Comparison of ENCODE assay signal across 9 cellular contexts in genomic region chr16:57547524-57547923, GRCh38. TPM values are rescaled to one million over a fixed set of nuclear protein-coding genes. Genes with fewer than 3 reads are reported as not detected.
DNase-seq lines count a peak whose midpoint lies in the region; ATAC-seq, FAIRE-seq and TF ChIP-seq lines count a peak whose summit lies in the region.
"Not testable (repeated sequence)": the region's sequence is repeated elsewhere in the genome, so short reads cannot be mapped to it uniquely, and the experiment has no call there.
"Had no signal": no experiment of that assay in that cellular context is flagged by ENCODE, and none has a peak within 500 bp of the region (broad histone marks: within the 10 kb centered on the region; RNA-seq: fewer than 3 reads in every experiment).

No MANE protein-coding gene starts in this region.

- TF ChIP-seq EP300 in GM12878 (IDR thresholded peaks at IDR 0.05; ENCODE audit: borderline replicate concordance in 1 of 2, control insufficient read depth in 1 of 2, low read depth in 2 of 2, low read length in 2 of 2), result not testable (repeated sequence)

- not testable (repeated sequence) for H3K9ac ChIP-seq in GM12878 (ENCODE audit: control insufficient read depth, insufficient read depth, low read length); endodermal cell (ENCODE audit: extremely low read depth, low read length, poor library complexity, severe bottlenecking); kidney (ENCODE audit: low read length in 2 of 2)

- H3K4me3 ChIP-seq in GM12878; endodermal cell (ENCODE audit: low read length); kidney (ENCODE audit: low read length in 2 of 2): not testable (repeated sequence)

- not testable (repeated sequence) for H3K27me3 Mint-ChIP-seq in activated CD8-positive, alpha-beta memory T cell treated with anti-CD3 and anti-CD28 coated beads, Interleukin-2, amount 10 ng/mL, durations not matched to agents 7 days and 5 days; stimulated activated memory B cell treated with anti-CD40 and anti-IgM and Interleukin-4, amounts not matched to agents 10 μg/mL and 1 μg/mL and 100 μg/mL, for 72 hours
- H3K27me3 Mint-ChIP-seq in endodermal cell (ENCODE audit: insufficient read depth) (peaks cover 18% of the 10 kb centered on the region), osteocyte (ENCODE audit: unreplicated experiment) (peaks cover 50% of the 10 kb centered on the region)

- not testable (repeated sequence) for TF ChIP-seq POLR2A in GM12878 (IDR thresholded peaks at IDR 0.05; ENCODE audit: low read depth, low read length)

- peaks cover 66% of the 10 kb centered on the region for H3K4me1 Mint-ChIP-seq in activated CD8-positive, alpha-beta memory T cell treated with anti-CD3 and anti-CD28 coated beads, Interleukin-2, amount 10 ng/mL, durations not matched to agents 7 days and 5 days
- H3K4me1 Mint-ChIP-seq in endodermal cell; osteocyte (ENCODE audit: unreplicated experiment): not testable (repeated sequence)
- peaks cover 90% of the 10 kb centered on the region for H3K4me1 Mint-ChIP-seq in stimulated activated memory B cell treated with anti-CD40 and anti-IgM and Interleukin-4, amounts not matched to agents 10 μg/mL and 1 μg/mL and 100 μg/mL, for 72 hours

- TF ChIP-seq RAD21 in GM12878 (IDR thresholded peaks at IDR 0.05; ENCODE audit: insufficient read depth, low read depth, low read length), result not testable (repeated sequence)

- not testable (repeated sequence) for ATAC-seq in activated CD8-positive, alpha-beta memory T cell treated with anti-CD3 and anti-CD28 coated beads, Interleukin-2, amount 10 ng/mL, durations not matched to agents 7 days and 5 days; GM12878; stimulated activated memory B cell treated with anti-CD40 and anti-IgM and Interleukin-4, amounts not matched to agents 10 μg/mL and 1 μg/mL and 100 μg/mL, for 72 hours

- TF ChIP-seq CTCF in GM12878 (IDR thresholded peaks at IDR 0.05 in 2 of 3, conservative IDR thresholded peaks at IDR 0.05 in 1 of 3; ENCODE audit: control insufficient read depth in 2 of 3, extremely low read depth in 1 of 3, insufficient read depth in 1 of 3, low read depth in 3 of 3, low read length in 3 of 3); endodermal cell (conservative IDR thresholded peaks at IDR 0.05); kidney (IDR thresholded peaks at IDR 0.05; ENCODE audit: borderline replicate concordance, extremely low read depth, insufficient read depth); osteocyte (IDR thresholded peaks at IDR 0.05): not testable (repeated sequence)

- peaks cover 0 to 10% of the 10 kb centered on the region in 2 experiments; a peak in 3 of 4 replicates for H3K36me3 ChIP-seq in GM12878 (ENCODE audit: control insufficient read depth in 2 of 2, insufficient read depth in 2 of 2, low read length in 1 of 2)
- not testable (repeated sequence) for H3K36me3 ChIP-seq in endodermal cell (ENCODE audit: control insufficient read depth, insufficient read depth, low read length); kidney (ENCODE audit: control insufficient read depth in 1 of 2, insufficient read depth in 2 of 2, low read length in 2 of 2)

- not testable (repeated sequence) for H3K27ac ChIP-seq in GM12878 (ENCODE audit: control insufficient read depth, insufficient read depth); endodermal cell (ENCODE audit: low read depth, low read length); kidney (ENCODE audit: low read depth in 2 of 2, low read length in 2 of 2)

- BruUV-seq in GM12878 (replicated peaks; lab: Mats Ljungman, UMichigan), result not testable (repeated sequence)

- peaks cover 18% of the 10 kb centered on the region for H3K4me1 ChIP-seq in GM12878 (ENCODE audit: control insufficient read depth, insufficient read depth, low read length)
- not testable (repeated sequence) for H3K4me1 ChIP-seq in endodermal cell (ENCODE audit: control insufficient read depth, insufficient read depth, low read length); kidney (ENCODE audit: control insufficient read depth in 1 of 2, insufficient read depth in 1 of 2, low read depth in 1 of 2, low read length in 2 of 2)

- DNase-seq in activated CD8-positive, alpha-beta memory T cell treated with anti-CD3 and anti-CD28 coated beads, Interleukin-2, amount 10 ng/mL, durations not matched to agents 7 days and 5 days, result peak; percentile 4
- DNase-seq in GM12878 (ENCODE audit: low read depth, low spot score), result not testable (repeated sequence)
- DNase-seq in endodermal cell, result peak; percentile 8
- DNase-seq in kidney, result peak; percentile 19
- DNase-seq in osteocyte (ENCODE audit: extremely low spot score, unreplicated experiment), result peak; percentile 70

- WGBS in GM12878 (ENCODE audit: insufficient coverage, insufficient replicate concordance, low lambda C conversion rate, missing lambda C conversion rate), result 94% methylated on average over 12 of the region's 12 CpGs
- WGBS in endodermal cell (ENCODE audit: insufficient coverage in 1 of 2, insufficient read length in 1 of 2), 2 experiments, result 93 to 94% methylated on average over 10 to 12 of the region's 12 CpGs

- H3K36me3 Mint-ChIP-seq in activated CD8-positive, alpha-beta memory T cell treated with anti-CD3 and anti-CD28 coated beads, Interleukin-2, amount 10 ng/mL, durations not matched to agents 7 days and 5 days, result peaks cover 56% of the 10 kb centered on the region
- not testable (repeated sequence) for H3K36me3 Mint-ChIP-seq in endodermal cell (ENCODE audit: low read depth); osteocyte (ENCODE audit: unreplicated experiment)
- peaks cover 41% of the 10 kb centered on the region for H3K36me3 Mint-ChIP-seq in stimulated activated memory B cell treated with anti-CD40 and anti-IgM and Interleukin-4, amounts not matched to agents 10 μg/mL and 1 μg/mL and 100 μg/mL, for 72 hours

- intact Hi-C loops in GM12878 (cut with micrococcal nuclease; ENCODE audit: unreplicated experiment); kidney (cut with DNase I): not testable (repeated sequence)

- not testable (repeated sequence) for H3K27me3 ChIP-seq in GM12878 (replicated peaks in 1 of 2; ENCODE audit: control insufficient read depth in 2 of 2, insufficient read depth in 2 of 2, low read length in 1 of 2); endodermal cell (ENCODE audit: control insufficient read depth, insufficient read depth, low read length, poor library complexity, severe bottlenecking)

- in situ Hi-C loops in GM12878 (cut with MboI), result not testable (repeated sequence)

- H2AFZ ChIP-seq in GM12878 (ENCODE audit: control insufficient read depth, low read depth, low read length), result not testable (repeated sequence)

- not testable (repeated sequence) for H3K9me3 Mint-ChIP-seq in activated CD8-positive, alpha-beta memory T cell treated with anti-CD3 and anti-CD28 coated beads, Interleukin-2, amount 10 ng/mL, durations not matched to agents 7 days and 5 days (ENCODE audit: low read depth); endodermal cell; osteocyte (ENCODE audit: unreplicated experiment); stimulated activated memory B cell treated with anti-CD40 and anti-IgM and Interleukin-4, amounts not matched to agents 10 μg/mL and 1 μg/mL and 100 μg/mL, for 72 hours

- POLR2A ChIA-PET in GM12878 (lab: Charles Lee), result not testable (repeated sequence)

- FAIRE-seq in GM12878 (lab: Jason Lieb, UNC); kidney (lab: Jason Lieb, UNC): not testable (repeated sequence)

- RAD21 ChIA-PET in GM12878 (lab: Charles Lee; ENCODE audit: unreplicated experiment), result interaction anchor here (3.1 to 3.6 kb wide), 2 partner anchors 10 to 28 kb away, joined by 12 to 15 read pairs; partner anchors contain the start of gene CCDC102A

- H3K27ac Mint-ChIP-seq in activated CD8-positive, alpha-beta memory T cell treated with anti-CD3 and anti-CD28 coated beads, Interleukin-2, amount 10 ng/mL, durations not matched to agents 7 days and 5 days; endodermal cell; osteocyte (ENCODE audit: unreplicated experiment); stimulated activated memory B cell treated with anti-CD40 and anti-IgM and Interleukin-4, amounts not matched to agents 10 μg/mL and 1 μg/mL and 100 μg/mL, for 72 hours: not testable (repeated sequence)

- not testable (repeated sequence) for H4K20me1 ChIP-seq in GM12878 (ENCODE audit: control insufficient read depth, insufficient read depth)

- CTCF ChIA-PET in activated CD8-positive, alpha-beta memory T cell treated with anti-CD3 and anti-CD28 coated beads, Interleukin-2, amount 10 ng/mL, durations not matched to agents 7 days and 5 days (lab: Charles Lee), result interaction anchor here (0.8 to 3.1 kb wide), 2 partner anchors 28 to 29 kb away, joined by 3 to 11 read pairs; no protein-coding TSS in a partner anchor
- CTCF ChIA-PET in GM12878 (lab: Yijun Ruan, JAX), result interaction anchor here (0.5 to 3.8 kb wide), 2 partner anchors 28 to 35 kb away, joined by 4 to 23 read pairs; no protein-coding TSS in a partner anchor

- SMC1A ChIA-PET in GM12878 (lab: Charles Lee; ENCODE audit: uncharacterized antibody, unreplicated experiment), result interaction anchor here (2.1 to 3.8 kb wide), 2 partner anchors 10 to 54 kb away, joined by 5 to 25 read pairs; partner anchors contain the start of gene CCDC102A

- H3K9me3 ChIP-seq in GM12878 (replicated peaks; ENCODE audit: control insufficient read depth, insufficient read depth, low read length); endodermal cell (ENCODE audit: control insufficient read depth, low read length); kidney (ENCODE audit: control insufficient read depth in 1 of 2, low read length in 2 of 2): not testable (repeated sequence)

- H3K4me2 ChIP-seq in GM12878 (ENCODE audit: control insufficient read depth, insufficient read depth), result peak overlapping the region; percentile 30; the same call in 1 of the 2 replicates

- not testable (repeated sequence) for H3K4me3 Mint-ChIP-seq in activated CD8-positive, alpha-beta memory T cell treated with anti-CD3 and anti-CD28 coated beads, Interleukin-2, amount 10 ng/mL, durations not matched to agents 7 days and 5 days; endodermal cell; osteocyte (ENCODE audit: unreplicated experiment)
- peak overlapping the region; percentile 7 for H3K4me3 Mint-ChIP-seq in stimulated activated memory B cell treated with anti-CD40 and anti-IgM and Interleukin-4, amounts not matched to agents 10 μg/mL and 1 μg/mL and 100 μg/mL, for 72 hours

- peaks cover 77% of the 10 kb centered on the region for H3K79me2 ChIP-seq in GM12878 (ENCODE audit: control insufficient read depth, insufficient read depth, low read length)

RNA-seq across cellular contexts. Expression of gene ADGRG5, which starts 5.1 kb away (rescaled TPM):
- total RNA-seq in activated CD8-positive, alpha-beta memory T cell treated with anti-CD3 and anti-CD28 coated beads, Interleukin-2, amount 10 ng/mL, durations not matched to agents 7 days and 5 days, result 10 to 100 TPM; 34.4 to 47.9 TPM
- total RNA-seq in GM12878 (2013; cell fraction: nucleolus; rRNA removed), result 40.4 and 40.7 TPM in 2 replicates
- total RNA-seq in GM12878 (2014; rRNA removed) (24.5 and 30.4 TPM in 2 replicates), GM12878 (2014; rRNA removed; fragmentation: Illumina TruSeq; extraction: Trizol) (6.5 and 7.7 TPM in 2 replicates), GM12878 (2021) (26.6 and 30.1 TPM in 2 replicates), endodermal cell (1 to 10 TPM; 3.6 to 4.8 TPM), kidney (2.2 TPM), osteocyte (not detected in 2 replicates)
- 18.3 TPM for polyA plus RNA-seq in GM12878 (2011; ENCODE audit: low read depth)
- polyA plus RNA-seq in GM12878 (2011; rRNA removed) (1.3 and 5.6 TPM in 2 replicates), GM12878 (2014; fragmentation: Illumina TruSeq; extraction: Trizol) (8.4 and 19.2 TPM in 2 replicates), GM12878 (2014; fragmentation: Nextera tagmentation; extraction: Ambion mirVana) (1 to 10 TPM; 1.7 to 2.7 TPM), GM12878 (2014; rRNA removed) (25.9 and 35.1 TPM in 2 replicates), GM12878 (2016; fragmentation: Nextera tagmentation; extraction: Ambion mirVana) (10 to 100 TPM; 50.8 to 56.0 TPM), kidney (ENCODE audit: insufficient read depth, low read depth, low replicate concordance) (0.15 TPM)
- polyA plus RNA-seq in GM12878 (2011; cell fraction: cytosol; rRNA removed), result 4.9 and 5.6 TPM in 2 replicates
- 17.9 and 18.9 TPM in 2 replicates for polyA plus RNA-seq in GM12878 (2011; cell fraction: nucleus; rRNA removed)
- 26.7 and 36.0 TPM in 2 replicates for polyA plus RNA-seq in GM12878 (2012)
- 5.4 and 6.9 TPM in 2 replicates for polyA minus RNA-seq in GM12878 (2011; rRNA and poly(A)+ RNA removed)
- 2.2 and 2.3 TPM in 2 replicates for polyA minus RNA-seq in GM12878 (2011; cell fraction: cytosol; rRNA and poly(A)+ RNA removed)
- 5.6 and 8.6 TPM in 2 replicates for polyA minus RNA-seq in GM12878 (2011; cell fraction: nucleus; rRNA and poly(A)+ RNA removed)
- polyA plus RNA-seq in endodermal cell (2013, experiment 1 of 2), result 0.93 TPM
- polyA plus RNA-seq in endodermal cell (2013, experiment 2 of 2), result 0.29 TPM
- total RNA-seq: GM23248, H4, HepG2 had no signal
- polyA plus RNA-seq: HepG2 had no signal

RNA-seq across cellular contexts. Expression of gene CCDC102A, which starts 11.2 kb away (rescaled TPM):
- total RNA-seq in activated CD8-positive, alpha-beta memory T cell treated with anti-CD3 and anti-CD28 coated beads, Interleukin-2, amount 10 ng/mL, durations not matched to agents 7 days and 5 days, result 10 to 100 TPM; 19.7 to 20.2 TPM
- 3.6 and 3.7 TPM in 2 replicates for total RNA-seq in GM12878 (2013; cell fraction: nucleolus; rRNA removed)
- total RNA-seq in GM12878 (2014; rRNA removed) (3.5 and 5.9 TPM in 2 replicates), GM12878 (2014; rRNA removed; fragmentation: Illumina TruSeq; extraction: Trizol) (1.2 and 1.6 TPM in 2 replicates), GM12878 (2021) (5.1 and 5.6 TPM in 2 replicates), endodermal cell (1 to 10 TPM; 6.7 to 9.8 TPM), kidney (11.9 TPM), osteocyte (17.2 and 18.8 TPM in 2 replicates)
- 2.3 TPM for polyA plus RNA-seq in GM12878 (2011; ENCODE audit: low read depth)
- polyA plus RNA-seq in GM12878 (2011; rRNA removed) (2.2 and 5.1 TPM in 2 replicates), GM12878 (2014; fragmentation: Illumina TruSeq; extraction: Trizol) (0.59 and 0.76 TPM in 2 replicates), GM12878 (2014; fragmentation: Nextera tagmentation; extraction: Ambion mirVana) (under 1 TPM; 0.03 to 0.53 TPM), GM12878 (2014; rRNA removed) (3.3 and 4.1 TPM in 2 replicates), GM12878 (2016; fragmentation: Nextera tagmentation; extraction: Ambion mirVana) (1 to 10 TPM in 1 of 2 experiments, under 1 TPM in 1; 0.63 to 3.3 TPM), kidney (ENCODE audit: insufficient read depth, low read depth, low replicate concordance) (5.7 TPM)
- polyA plus RNA-seq in GM12878 (2011; cell fraction: cytosol; rRNA removed), result 8.5 and 10.0 TPM in 2 replicates
- polyA plus RNA-seq in GM12878 (2011; cell fraction: nucleus; rRNA removed), result 7.4 and 10.5 TPM in 2 replicates
- polyA plus RNA-seq in GM12878 (2012), result 4.2 and 5.2 TPM in 2 replicates
- polyA minus RNA-seq in GM12878 (2011; rRNA and poly(A)+ RNA removed), result 1.6 and 4.7 TPM in 2 replicates
- 2.1 TPM in 2 replicates for polyA minus RNA-seq in GM12878 (2011; cell fraction: cytosol; rRNA and poly(A)+ RNA removed)
- polyA minus RNA-seq in GM12878 (2011; cell fraction: nucleus; rRNA and poly(A)+ RNA removed), result 0.60 and 1.8 TPM in 2 replicates
- polyA plus RNA-seq in endodermal cell (2013, experiment 1 of 2), result 5.0 TPM
- polyA plus RNA-seq in endodermal cell (2013, experiment 2 of 2), result 5.5 TPM
